1 cellular context compared by ENCODE assay signal in the genomic region with DNA sequence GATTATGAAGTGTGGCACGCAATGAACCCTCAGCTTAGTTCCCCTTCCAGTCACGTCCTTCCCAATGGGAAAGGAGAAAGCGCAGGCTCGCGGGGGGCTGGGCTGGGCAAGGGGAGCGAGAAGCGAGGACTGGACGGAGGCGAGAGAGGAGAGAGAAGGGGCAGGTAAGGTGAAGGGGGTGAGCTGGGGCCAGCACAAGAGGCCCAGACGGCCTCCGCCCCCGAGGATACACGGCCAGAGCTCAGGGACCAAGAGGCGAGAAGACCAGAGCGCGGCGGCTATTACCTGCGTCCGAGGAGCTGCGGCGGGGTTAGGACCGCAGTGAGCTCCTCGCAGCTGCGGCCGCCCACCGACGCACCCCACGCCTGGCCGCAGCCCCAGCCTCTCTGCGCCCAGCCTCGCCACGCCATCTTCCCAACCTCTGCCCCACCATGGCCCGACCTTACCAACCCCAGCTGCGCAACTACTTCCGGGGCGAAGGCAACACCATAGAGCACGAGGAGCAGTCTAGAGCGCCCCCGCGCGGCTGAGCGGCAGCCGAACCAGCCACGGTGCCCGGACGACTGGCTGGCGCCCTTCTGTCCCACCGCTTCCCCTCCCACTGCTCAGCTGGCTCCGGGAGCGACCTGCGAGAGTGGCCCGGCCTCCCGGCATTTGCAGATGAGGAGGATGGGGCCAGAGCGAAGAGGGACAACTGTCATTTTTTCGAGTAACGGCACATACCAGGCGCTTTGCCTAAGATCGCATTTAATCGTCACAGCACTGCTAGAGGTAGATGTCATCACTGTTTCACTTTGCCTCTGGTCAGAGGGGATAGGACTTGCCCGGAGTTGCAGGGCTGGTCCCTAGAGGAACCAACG.
TF ChIP-seq lines count a peak whose summit lies in the region.

A gene with protein sequence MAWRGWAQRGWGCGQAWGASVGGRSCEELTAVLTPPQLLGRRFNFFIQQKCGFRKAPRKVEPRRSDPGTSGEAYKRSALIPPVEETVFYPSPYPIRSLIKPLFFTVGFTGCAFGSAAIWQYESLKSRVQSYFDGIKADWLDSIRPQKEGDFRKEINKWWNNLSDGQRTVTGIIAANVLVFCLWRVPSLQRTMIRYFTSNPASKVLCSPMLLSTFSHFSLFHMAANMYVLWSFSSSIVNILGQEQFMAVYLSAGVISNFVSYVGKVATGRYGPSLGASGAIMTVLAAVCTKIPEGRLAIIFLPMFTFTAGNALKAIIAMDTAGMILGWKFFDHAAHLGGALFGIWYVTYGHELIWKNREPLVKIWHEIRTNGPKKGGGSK (minus strand): TSS at position 444 of the 860 bp plus-strand sequence. CDS start 34 bp downstream, at position 410.

TF ChIP-seq in HepG2, 621 proteins besides CTCF, POLR2A, EP300 and RAD21 (continued from another document and continues in another):
- TF ChIP-seq THAP11 (CRISPR knock-in tag; IDR thresholded peaks at IDR 0.05) (peak; percentile 96), ZNF556 (CRISPR knock-in tag; IDR thresholded peaks at IDR 0.05; ENCODE audit: borderline replicate concordance) (peak; percentile 90; the same call in 1 of the 2 replicates), CHCHD3 (CRISPR knock-in tag; IDR thresholded peaks at IDR 0.05) (no peak), RAD51 (IDR thresholded peaks at IDR 0.05; ENCODE audit: borderline replicate concordance) (no peak), SP5 (CRISPR knock-in tag; IDR thresholded peaks at IDR 0.05; ENCODE audit: borderline replicate concordance, low read depth) (peak; percentile 72; the same call in 1 of the 2 replicates), HNF4G (IDR thresholded peaks at IDR 0.05; ENCODE audit: borderline replicate concordance, low read depth, low read length) (peak; percentile 61; the same call in 1 of the 2 replicates), HNF4G (CRISPR knock-in tag; IDR thresholded peaks at IDR 0.05; ENCODE audit: borderline replicate concordance, low read depth) (no peak; the same call in 1 of the 2 replicates), KAT8 (CRISPR knock-in tag; IDR thresholded peaks at IDR 0.05) (peak; percentile 98), CREB1 (IDR thresholded peaks at IDR 0.05) (peak; percentile 58; the same call in 1 of the 2 replicates), CREB1 (CRISPR knock-in tag; IDR thresholded peaks at IDR 0.05) (peak; percentile 62), ZFP1 (CRISPR knock-in tag; IDR thresholded peaks at IDR 0.05) (peak; percentile 79; the same call in 1 of the 2 replicates), U2AF2 (IDR thresholded peaks at IDR 0.05; ENCODE audit: low read depth, low read length) (no peak), ZSCAN29 (CRISPR knock-in tag; conservative IDR thresholded peaks at IDR 0.05) (0 out of 2 replicates have a peak, but pooled peaks have one; percentile 56), TP53 (CRISPR knock-in tag; conservative IDR thresholded peaks at IDR 0.05) (no peak; the same call in 1 of the 2 replicates), HNRNPL (IDR thresholded peaks at IDR 0.05; ENCODE audit: low read depth, low read length) (peak; percentile 86), ZNF446 (CRISPR knock-in tag; IDR thresholded peaks at IDR 0.05) (peak; percentile 72; the same call in 1 of the 2 replicates), CBX1 (IDR thresholded peaks at IDR 0.05; ENCODE audit: low read depth) (peak; percentile 48), HOXA9 (CRISPR knock-in tag; IDR thresholded peaks at IDR 0.05; ENCODE audit: borderline replicate concordance) (peak; percentile 59; the same call in 1 of the 2 replicates), TBX2 (CRISPR knock-in tag; IDR thresholded peaks at IDR 0.05; ENCODE audit: borderline replicate concordance) (peak; percentile 94), ZNF605 (CRISPR knock-in tag; IDR thresholded peaks at IDR 0.05) (peak; percentile 51; the same call in 1 of the 2 replicates), MEF2D (CRISPR knock-in tag; IDR thresholded peaks at IDR 0.05) (peak; percentile 83; the same call in 1 of the 2 replicates), ZFP90 (CRISPR knock-in tag; IDR thresholded peaks at IDR 0.05; ENCODE audit: borderline replicate concordance) (peak; percentile 54; the same call in 1 of the 2 replicates), YEATS4 (CRISPR knock-in tag; IDR thresholded peaks at IDR 0.05; ENCODE audit: borderline replicate concordance) (peak; percentile 95)
- TF ChIP-seq, protein P1, sequence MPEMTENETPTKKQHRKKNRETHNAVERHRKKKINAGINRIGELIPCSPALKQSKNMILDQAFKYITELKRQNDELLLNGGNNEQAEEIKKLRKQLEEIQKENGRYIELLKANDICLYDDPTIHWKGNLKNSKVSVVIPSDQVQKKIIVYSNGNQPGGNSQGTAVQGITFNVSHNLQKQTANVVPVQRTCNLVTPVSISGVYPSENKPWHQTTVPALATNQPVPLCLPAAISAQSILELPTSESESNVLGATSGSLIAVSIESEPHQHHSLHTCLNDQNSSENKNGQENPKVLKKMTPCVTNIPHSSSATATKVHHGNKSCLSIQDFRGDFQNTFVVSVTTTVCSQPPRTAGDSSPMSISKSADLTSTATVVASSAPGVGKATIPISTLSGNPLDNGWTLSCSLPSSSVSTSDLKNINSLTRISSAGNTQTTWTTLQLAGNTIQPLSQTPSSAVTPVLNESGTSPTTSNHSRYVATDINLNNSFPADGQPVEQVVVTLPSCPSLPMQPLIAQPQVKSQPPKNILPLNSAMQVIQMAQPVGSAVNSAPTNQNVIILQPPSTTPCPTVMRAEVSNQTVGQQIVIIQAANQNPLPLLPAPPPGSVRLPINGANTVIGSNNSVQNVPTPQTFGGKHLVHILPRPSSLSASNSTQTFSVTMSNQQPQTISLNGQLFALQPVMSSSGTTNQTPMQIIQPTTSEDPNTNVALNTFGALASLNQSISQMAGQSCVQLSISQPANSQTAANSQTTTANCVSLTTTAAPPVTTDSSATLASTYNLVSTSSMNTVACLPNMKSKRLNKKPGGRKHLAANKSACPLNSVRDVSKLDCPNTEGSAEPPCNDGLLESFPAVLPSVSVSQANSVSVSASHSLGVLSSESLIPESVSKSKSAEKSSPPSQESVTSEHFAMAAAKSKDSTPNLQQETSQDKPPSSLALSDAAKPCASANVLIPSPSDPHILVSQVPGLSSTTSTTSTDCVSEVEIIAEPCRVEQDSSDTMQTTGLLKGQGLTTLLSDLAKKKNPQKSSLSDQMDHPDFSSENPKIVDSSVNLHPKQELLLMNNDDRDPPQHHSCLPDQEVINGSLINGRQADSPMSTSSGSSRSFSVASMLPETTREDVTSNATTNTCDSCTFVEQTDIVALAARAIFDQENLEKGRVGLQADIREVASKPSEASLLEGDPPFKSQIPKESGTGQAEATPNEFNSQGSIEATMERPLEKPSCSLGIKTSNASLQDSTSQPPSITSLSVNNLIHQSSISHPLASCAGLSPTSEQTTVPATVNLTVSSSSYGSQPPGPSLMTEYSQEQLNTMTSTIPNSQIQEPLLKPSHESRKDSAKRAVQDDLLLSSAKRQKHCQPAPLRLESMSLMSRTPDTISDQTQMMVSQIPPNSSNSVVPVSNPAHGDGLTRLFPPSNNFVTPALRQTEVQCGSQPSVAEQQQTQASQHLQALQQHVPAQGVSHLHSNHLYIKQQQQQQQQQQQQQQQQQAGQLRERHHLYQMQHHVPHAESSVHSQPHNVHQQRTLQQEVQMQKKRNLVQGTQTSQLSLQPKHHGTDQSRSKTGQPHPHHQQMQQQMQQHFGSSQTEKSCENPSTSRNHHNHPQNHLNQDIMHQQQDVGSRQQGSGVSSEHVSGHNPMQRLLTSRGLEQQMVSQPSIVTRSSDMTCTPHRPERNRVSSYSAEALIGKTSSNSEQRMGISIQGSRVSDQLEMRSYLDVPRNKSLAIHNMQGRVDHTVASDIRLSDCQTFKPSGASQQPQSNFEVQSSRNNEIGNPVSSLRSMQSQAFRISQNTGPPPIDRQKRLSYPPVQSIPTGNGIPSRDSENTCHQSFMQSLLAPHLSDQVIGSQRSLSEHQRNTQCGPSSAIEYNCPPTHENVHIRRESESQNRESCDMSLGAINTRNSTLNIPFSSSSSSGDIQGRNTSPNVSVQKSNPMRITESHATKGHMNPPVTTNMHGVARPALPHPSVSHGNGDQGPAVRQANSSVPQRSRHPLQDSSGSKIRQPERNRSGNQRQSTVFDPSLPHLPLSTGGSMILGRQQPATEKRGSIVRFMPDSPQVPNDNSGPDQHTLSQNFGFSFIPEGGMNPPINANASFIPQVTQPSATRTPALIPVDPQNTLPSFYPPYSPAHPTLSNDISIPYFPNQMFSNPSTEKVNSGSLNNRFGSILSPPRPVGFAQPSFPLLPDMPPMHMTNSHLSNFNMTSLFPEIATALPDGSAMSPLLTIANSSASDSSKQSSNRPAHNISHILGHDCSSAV (CRISPR knock-in tag; IDR thresholded peaks at IDR 0.05; ENCODE audit: borderline replicate concordance), result 0 out of 2 replicates have a peak, but pooled peaks have one; percentile 50
- TF ChIP-seq, protein P2, sequence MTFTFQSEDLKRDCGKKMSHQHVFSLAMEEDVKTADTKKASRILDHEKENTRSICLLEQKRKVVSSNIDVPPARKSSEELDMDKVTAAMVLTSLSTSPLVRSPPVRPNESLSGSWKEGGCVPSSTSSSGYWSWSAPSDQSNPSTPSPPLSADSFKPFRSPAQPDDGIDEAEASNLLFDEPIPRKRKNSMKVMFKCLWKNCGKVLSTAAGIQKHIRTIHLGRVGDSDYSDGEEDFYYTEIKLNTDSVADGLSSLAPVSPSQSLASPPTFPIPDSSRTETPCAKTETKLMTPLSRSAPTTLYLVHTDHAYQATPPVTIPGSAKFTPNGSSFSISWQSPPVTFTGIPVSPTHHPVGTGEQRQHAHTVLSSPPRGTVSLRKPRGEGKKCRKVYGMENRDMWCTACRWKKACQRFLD (CRISPR knock-in tag; IDR thresholded peaks at IDR 0.05; ENCODE audit: borderline replicate concordance), result no peak
- TF ChIP-seq, protein P3, sequence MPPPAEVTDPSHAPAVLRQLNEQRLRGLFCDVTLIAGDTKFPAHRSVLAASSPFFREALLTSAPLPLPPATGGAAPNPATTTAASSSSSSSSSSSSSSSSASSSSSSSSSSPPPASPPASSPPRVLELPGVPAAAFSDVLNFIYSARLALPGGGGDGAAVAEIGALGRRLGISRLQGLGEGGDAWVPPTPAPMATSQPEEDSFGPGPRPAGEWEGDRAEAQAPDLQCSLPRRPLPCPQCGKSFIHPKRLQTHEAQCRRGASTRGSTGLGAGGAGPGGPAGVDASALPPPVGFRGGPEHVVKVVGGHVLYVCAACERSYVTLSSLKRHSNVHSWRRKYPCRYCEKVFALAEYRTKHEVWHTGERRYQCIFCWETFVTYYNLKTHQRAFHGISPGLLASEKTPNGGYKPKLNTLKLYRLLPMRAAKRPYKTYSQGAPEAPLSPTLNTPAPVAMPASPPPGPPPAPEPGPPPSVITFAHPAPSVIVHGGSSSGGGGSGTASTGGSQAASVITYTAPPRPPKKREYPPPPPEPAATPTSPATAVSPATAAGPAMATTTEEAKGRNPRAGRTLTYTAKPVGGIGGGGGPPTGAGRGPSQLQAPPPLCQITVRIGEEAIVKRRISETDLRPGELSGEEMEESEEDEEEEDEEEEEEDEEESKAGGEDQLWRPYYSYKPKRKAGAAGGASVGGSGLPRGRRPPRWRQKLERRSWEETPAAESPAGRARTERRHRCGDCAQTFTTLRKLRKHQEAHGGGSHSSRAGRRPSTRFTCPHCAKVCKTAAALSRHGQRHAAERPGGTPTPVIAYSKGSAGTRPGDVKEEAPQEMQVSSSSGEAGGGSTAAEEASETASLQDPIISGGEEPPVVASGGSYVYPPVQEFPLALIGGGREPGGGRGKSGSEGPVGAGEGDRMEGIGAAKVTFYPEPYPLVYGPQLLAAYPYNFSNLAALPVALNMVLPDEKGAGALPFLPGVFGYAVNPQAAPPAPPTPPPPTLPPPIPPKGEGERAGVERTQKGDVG (CRISPR knock-in tag; IDR thresholded peaks at IDR 0.05; ENCODE audit: borderline replicate concordance), result peak; percentile 76; the same call in 1 of the 2 replicates
- TF ChIP-seq, protein P4, sequence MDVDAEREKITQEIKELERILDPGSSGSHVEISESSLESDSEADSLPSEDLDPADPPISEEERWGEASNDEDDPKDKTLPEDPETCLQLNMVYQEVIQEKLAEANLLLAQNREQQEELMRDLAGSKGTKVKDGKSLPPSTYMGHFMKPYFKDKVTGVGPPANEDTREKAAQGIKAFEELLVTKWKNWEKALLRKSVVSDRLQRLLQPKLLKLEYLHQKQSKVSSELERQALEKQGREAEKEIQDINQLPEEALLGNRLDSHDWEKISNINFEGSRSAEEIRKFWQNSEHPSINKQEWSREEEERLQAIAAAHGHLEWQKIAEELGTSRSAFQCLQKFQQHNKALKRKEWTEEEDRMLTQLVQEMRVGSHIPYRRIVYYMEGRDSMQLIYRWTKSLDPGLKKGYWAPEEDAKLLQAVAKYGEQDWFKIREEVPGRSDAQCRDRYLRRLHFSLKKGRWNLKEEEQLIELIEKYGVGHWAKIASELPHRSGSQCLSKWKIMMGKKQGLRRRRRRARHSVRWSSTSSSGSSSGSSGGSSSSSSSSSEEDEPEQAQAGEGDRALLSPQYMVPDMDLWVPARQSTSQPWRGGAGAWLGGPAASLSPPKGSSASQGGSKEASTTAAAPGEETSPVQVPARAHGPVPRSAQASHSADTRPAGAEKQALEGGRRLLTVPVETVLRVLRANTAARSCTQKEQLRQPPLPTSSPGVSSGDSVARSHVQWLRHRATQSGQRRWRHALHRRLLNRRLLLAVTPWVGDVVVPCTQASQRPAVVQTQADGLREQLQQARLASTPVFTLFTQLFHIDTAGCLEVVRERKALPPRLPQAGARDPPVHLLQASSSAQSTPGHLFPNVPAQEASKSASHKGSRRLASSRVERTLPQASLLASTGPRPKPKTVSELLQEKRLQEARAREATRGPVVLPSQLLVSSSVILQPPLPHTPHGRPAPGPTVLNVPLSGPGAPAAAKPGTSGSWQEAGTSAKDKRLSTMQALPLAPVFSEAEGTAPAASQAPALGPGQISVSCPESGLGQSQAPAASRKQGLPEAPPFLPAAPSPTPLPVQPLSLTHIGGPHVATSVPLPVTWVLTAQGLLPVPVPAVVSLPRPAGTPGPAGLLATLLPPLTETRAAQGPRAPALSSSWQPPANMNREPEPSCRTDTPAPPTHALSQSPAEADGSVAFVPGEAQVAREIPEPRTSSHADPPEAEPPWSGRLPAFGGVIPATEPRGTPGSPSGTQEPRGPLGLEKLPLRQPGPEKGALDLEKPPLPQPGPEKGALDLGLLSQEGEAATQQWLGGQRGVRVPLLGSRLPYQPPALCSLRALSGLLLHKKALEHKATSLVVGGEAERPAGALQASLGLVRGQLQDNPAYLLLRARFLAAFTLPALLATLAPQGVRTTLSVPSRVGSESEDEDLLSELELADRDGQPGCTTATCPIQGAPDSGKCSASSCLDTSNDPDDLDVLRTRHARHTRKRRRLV (CRISPR knock-in tag; IDR thresholded peaks at IDR 0.05), result 0 out of 2 replicates have a peak, but pooled peaks have one; percentile 50
